ENCODE assay signal across 11 cellular contexts in genomic region chr10:7337431-7338171, GRCh38.
DNase-seq lines count a peak whose midpoint lies in the region; ATAC-seq, FAIRE-seq and TF ChIP-seq lines count a peak whose summit lies in the region.
"Had no signal": no experiment of that assay in that cellular context is flagged by ENCODE, and none has a peak within 500 bp of the region (broad histone marks: within the 10 kb centered on the region; RNA-seq: fewer than 3 reads in every experiment).

No MANE protein-coding gene starts in this region.

- peak; percentile 85 for FAIRE-seq in GM18507 (lab: Jason Lieb, UNC)

- H3K27me3 ChIP-seq in A673 (replicated peaks; ENCODE audit: insufficient read depth, low read depth, low read length, poor library complexity) = peaks cover 4% of the 10 kb centered on the region
- H3K27me3 ChIP-seq: uterus had no signal

- no peaks in the 10 kb centered on the region for H3K36me3 ChIP-seq in A673 (ENCODE audit: insufficient read depth, low read length, poor library complexity, severe bottlenecking)
- H3K36me3 ChIP-seq: uterus had no signal

- POLR2A ChIA-PET in A673 (lab: Charles Lee; ENCODE audit: low non-redundant PET) = no interaction called here

- no peak for TF ChIP-seq CTCF in A673 (conservative IDR thresholded peaks at IDR 0.05; ENCODE audit: low read depth, low read length)

- H3K9me3 ChIP-seq in A673 (ENCODE audit: low read depth, low read length, poor library complexity, severe bottlenecking) = no peaks in the 10 kb centered on the region
- H3K9me3 ChIP-seq: uterus had no signal

- no peak overlapping the region for H3K27ac ChIP-seq in A673 (ENCODE audit: low read depth, low read length, poor library complexity, severe bottlenecking)
- H3K27ac ChIP-seq: PC-9, uterus had no signal

- intact Hi-C loops in A673 (cut with micrococcal nuclease; ENCODE audit: unreplicated experiment) = no loop called here

- BruUV-seq in A673 (replicated peaks; lab: Mats Ljungman, UMichigan) = no TSS peak

- no peak overlapping the region for H3K4me3 ChIP-seq in A673 (ENCODE audit: low read depth, low read length, poor library complexity, severe bottlenecking)
- H3K4me3 ChIP-seq: PC-9, uterus had no signal

- CTCF ChIA-PET in A673 (lab: Charles Lee) = no interaction called here

- no peaks in the 10 kb centered on the region for H3K4me1 ChIP-seq in A673 (ENCODE audit: insufficient read depth, low read length, poor library complexity, severe bottlenecking)
- H3K4me1 ChIP-seq: uterus had no signal

- DNase-seq in GM18507 (ENCODE audit: extremely low spot score, insufficient read length, low read depth) (peak; percentile 12), hippocampal formation (lab: John Stamatoyannopoulos, UW) (peak; percentile 13 to 36), A673 (ENCODE audit: low spot score) (no peak), NCI-H1417 (lab: John Stamatoyannopoulos, UW) (no peak), NCI-H2081 (lab: John Stamatoyannopoulos, UW) (no peak), HUDEP-2 (lab: John Stamatoyannopoulos, UW; ENCODE audit: unreplicated experiment in 76 of 76) (no peak)
- DNase-seq: glutamatergic neuron, PC-9, uterus had no signal

- peak; percentile 74 for ATAC-seq in GM21515 (IDR thresholded peaks at IDR 0.05; ENCODE audit: unreplicated experiment)
- ATAC-seq in HG03521 (IDR thresholded peaks at IDR 0.05; ENCODE audit: unreplicated experiment) = peak; percentile 68

Comparison
In these comparisons a context has a peak if more than half of its experiments do, and no peak if none do; other contexts are left out.
1. DNase-seq: peak in GM18507 (single experiment) and hippocampal formation (2 of 2); none in A673 (single experiment), NCI-H1417 (0 of 3), NCI-H2081 (0 of 2) and HUDEP-2 (0 of 76).